Comparison of ENCODE assay signal across 32 cellular contexts in genomic region chr10:113565364-113565763, GRCh38. TPM values are rescaled to one million over a fixed set of nuclear protein-coding genes. Genes with fewer than 3 reads are reported as not detected.
DNase-seq lines count a peak whose midpoint lies in the region; ATAC-seq and TF ChIP-seq lines count a peak whose summit lies in the region.
"Had no signal": no experiment of that assay in that cellular context is flagged by ENCODE, and none has a peak within 500 bp of the region (broad histone marks: within the 10 kb centered on the region; RNA-seq: fewer than 3 reads in every experiment).

No MANE protein-coding gene starts in this region.

- TF ChIP-seq POLR2A in GM18505 (IDR thresholded peaks at IDR 0.05; ENCODE audit: borderline replicate concordance, extremely low read depth, insufficient read depth, insufficient read length), result no peak

- H3K4me2 ChIP-seq in mammary epithelial cell (ENCODE audit: insufficient read depth, low read depth, low read length), result no peak overlapping the region

- peaks cover 3% of the 10 kb centered on the region for H3K4me1 ChIP-seq in mammary epithelial cell (ENCODE audit: insufficient read depth, low read length)

- H3K9ac ChIP-seq in mammary epithelial cell (ENCODE audit: insufficient read depth, low read length), result no peak overlapping the region

- 0% methylated on average over 1 of the region's 1 CpG for WGBS in mammary epithelial cell (ENCODE audit: low coverage, missing lambda C conversion rate)

- H3K79me2 ChIP-seq in mammary epithelial cell (ENCODE audit: insufficient read depth, low read length), result no peaks in the 10 kb centered on the region

- no TSS peak for BruUV-seq in mammary epithelial cell (replicated peaks; lab: Mats Ljungman, UMichigan)

- H3K9me3 ChIP-seq in mammary epithelial cell (replicated peaks; ENCODE audit: insufficient read depth, low read length), result no peaks in the 10 kb centered on the region
- H3K9me3 ChIP-seq: MG63, SJSA1, upper lobe of left lung had no signal

- H3K36me3 ChIP-seq in mammary epithelial cell (ENCODE audit: insufficient read depth, low read length), result no peaks in the 10 kb centered on the region
- H3K36me3 ChIP-seq: cardiac muscle cell, MG63, SJSA1, upper lobe of left lung had no signal

- TF ChIP-seq CTCF in mammary epithelial cell (conservative IDR thresholded peaks at IDR 0.05 in 1 of 2, IDR thresholded peaks at IDR 0.05 in 1 of 2; ENCODE audit: extremely low read depth in 1 of 2, insufficient read depth in 1 of 2, low read depth in 1 of 2, low read length in 2 of 2) (no peak), omental fat pad (IDR thresholded peaks at IDR 0.05) (no peak)

- intact Hi-C loops in mammary epithelial cell (cut with micrococcal nuclease), result no loop called here

- CTCF ChIA-PET in mammary epithelial cell (lab: Charles Lee; ENCODE audit: low non-redundant PET), result no interaction called here

- in situ Hi-C loops in mammary epithelial cell (cut with MboI; ENCODE audit: low sequenced_read_pairs in 2 of 2), result no loop called here

- H3K4me3 ChIP-seq in mammary epithelial cell (replicated peaks in 1 of 3; ENCODE audit: insufficient read depth in 1 of 3, low read depth in 2 of 3, low read length in 3 of 3), result no peak overlapping the region
- H3K4me3 ChIP-seq: cardiac muscle cell, GM12878, K562, MG63, SJSA1, upper lobe of left lung had no signal

- dilution Hi-C loops in mammary epithelial cell (cut with HindIII; ENCODE audit: low sequenced_read_pairs), result no loop called here

- ATAC-seq in GM18505 (IDR thresholded peaks at IDR 0.05; ENCODE audit: unreplicated experiment), result no peak
- ATAC-seq in omental fat pad (ENCODE audit: low FRiP score), result no peak
- ATAC-seq: GM12878; K562; left colon; Panc1; stimulated activated memory B cell treated with anti-CD40 and anti-IgM and Interleukin-4, amounts not matched to agents 10 μg/mL and 1 μg/mL and 100 μg/mL, for 72 hours had no signal

- H3K27me3 ChIP-seq in mammary epithelial cell (ENCODE audit: insufficient read depth, low read length), result no peaks in the 10 kb centered on the region
- H3K27me3 ChIP-seq: cardiac muscle cell, MG63, SJSA1, upper lobe of left lung had no signal

- peak; percentile 45 for DNase-seq in NCI-H345 (lab: John Stamatoyannopoulos, UW)
- no peak for DNase-seq in NCI-H345 treated with DMSO at 0.1 percent for 48 hours (lab: John Stamatoyannopoulos, UW; ENCODE audit: unreplicated experiment)
- peak; percentile 84 for DNase-seq in NCI-H510A treated with DMSO at 0.1 percent for 48 hours (lab: John Stamatoyannopoulos, UW)
- DNase-seq in mammary epithelial cell, result peak; percentile 30
- DNase-seq in DMS53 (lab: John Stamatoyannopoulos, UW), result no peak
- DNase-seq in activated CD4-positive, alpha-beta T cell treated with anti-CD3 and anti-CD28 coated beads, Interleukin-2, amount 50 U/mL, for 4 hours, result no peak
- no peak for DNase-seq in omental fat pad (ENCODE audit: low spot score)
- DNase-seq: activated B cell treated with CpG ODN at 0.5 μM for 24 hours; activated CD4-positive, alpha-beta T cell treated with anti-CD3 and anti-CD28 coated beads, Interleukin-2, amount 50 U/mL, for 1 hour; activated effector memory CD4-positive, alpha-beta T cell treated with anti-CD3 and anti-CD28 coated beads, Interleukin-2, amount 50 U/mL, for 16 hours; activated T-cell treated with anti-CD3 and anti-CD28 coated beads, Interleukin-2, amount 50 U/mL, for 24 hours; aorta; Calu3; effector CD4-positive, alpha-beta T cell; H7; left colon; MG63; NCI-H1105; NCI-H2029; NCI-H446 treated with DMSO at 0.1 percent for 48 hours; nephron progenitor cell; T1000; upper lobe of left lung had no signal

- H4K20me1 ChIP-seq in mammary epithelial cell (ENCODE audit: insufficient read depth, low read length), result no peaks in the 10 kb centered on the region

- no peak overlapping the region for H3K27ac ChIP-seq in mammary epithelial cell (ENCODE audit: insufficient read depth, low read depth, low read length)
- H3K27ac ChIP-seq: cardiac muscle cell, SJSA1, upper lobe of left lung had no signal

- H2AFZ ChIP-seq in mammary epithelial cell (ENCODE audit: low read depth, low read length), result no peak overlapping the region

RNA-seq across cellular contexts. Expression of gene HABP2, which starts 12.5 kb away (rescaled TPM):
- not detected for total RNA-seq in mammary epithelial cell
- polyA plus RNA-seq in mammary epithelial cell, result not detected
- polyA minus RNA-seq in mammary epithelial cell, result not detected
- not detected for total RNA-seq in omental fat pad
- total RNA-seq: activated B cell treated with CpG ODN at 0.5 μM for 24 hours, aorta, cardiac muscle cell, H7, left colon, lung microvascular endothelial cell, SJSA1, subcutaneous adipose tissue had no signal
- polyA plus RNA-seq: aorta, GM12878, K562 had no signal

Comparison
In these comparisons a context has a peak if more than half of its experiments do, and no peak if none do; other contexts are left out.
1. DNase-seq: peak in NCI-H345 (single experiment), NCI-H510A treated with DMSO at 0.1 percent for 48 hours (single experiment) and mammary epithelial cell (single experiment); none in NCI-H345 treated with DMSO at 0.1 percent for 48 hours (single experiment), DMS53 (single experiment), activated CD4-positive, alpha-beta T cell treated with anti-CD3 and anti-CD28 coated beads, Interleukin-2, amount 50 U/mL, for 4 hours (0 of 2) and omental fat pad (single experiment).